10 cellular contexts compared by ENCODE assay signal in the genomic region with DNA sequence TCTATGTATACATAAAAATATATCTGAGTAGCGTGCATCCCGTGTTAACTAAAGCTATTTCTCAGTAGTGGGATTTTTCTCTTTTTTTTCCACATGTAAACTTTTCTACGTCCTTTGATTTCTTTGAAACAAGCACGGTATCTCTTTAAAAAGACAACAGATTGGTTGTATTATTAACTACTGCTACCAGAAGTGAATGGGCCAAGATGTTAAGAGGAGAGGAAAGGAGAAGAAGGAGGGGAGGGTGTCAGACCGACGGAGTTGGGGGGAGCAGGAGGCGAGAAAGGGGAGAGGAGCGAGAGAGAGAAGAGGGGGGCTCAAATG.
A peak's percentile ranks its signal among the peaks of the same experiment; 100 is the strongest.
DNase-seq lines count a peak whose midpoint lies in the region; ATAC-seq and TF ChIP-seq lines count a peak whose summit lies in the region.
"Had no signal": no experiment of that assay in that cellular context is flagged by ENCODE, and none has a peak within 500 bp of the region (broad histone marks: within the 10 kb centered on the region; RNA-seq: fewer than 3 reads in every experiment).

No MANE protein-coding gene starts in this region.

- DNase-seq in AG09309 (ENCODE audit: low read depth) (no peak), Peyer's patch (no peak), esophagus squamous epithelium (lab: John Stamatoyannopoulos, UW) (no peak), SIG-M5 (lab: John Stamatoyannopoulos, UW) (no peak), NCI-H2029 treated with DMSO at 0.1 percent for 48 hours (lab: John Stamatoyannopoulos, UW) (no peak), NAMALWA (ENCODE audit: low spot score) (no peak)
- DNase-seq: NCI-H2081 treated with DMSO at 0.1 percent for 48 hours had no signal

- WGBS in esophagus squamous epithelium, 2 donors, result 19 to 22% methylated on average over 8 of the region's 8 CpGs

- no peak for TF ChIP-seq POLR2A in Peyer's patch (IDR thresholded peaks at IDR 0.05)
- no peak for TF ChIP-seq POLR2A in esophagus squamous epithelium (IDR thresholded peaks at IDR 0.05)

- peak overlapping the region; percentile 78 for H2AFZ ChIP-seq in neuron (ENCODE audit: low read depth, low read length)

- H3K9me3 ChIP-seq in Peyer's patch, result no peaks in the 10 kb centered on the region
- no peaks in the 10 kb centered on the region for H3K9me3 ChIP-seq in esophagus squamous epithelium
- no peaks in the 10 kb centered on the region for H3K9me3 ChIP-seq in neuron (ENCODE audit: low read length)

- ATAC-seq in GM19351 (IDR thresholded peaks at IDR 0.05; ENCODE audit: unreplicated experiment), result no peak
- ATAC-seq: HCT116 had no signal

- H3K27me3 ChIP-seq in Peyer's patch (no peaks in the 10 kb centered on the region), esophagus squamous epithelium (peaks cover 0 to 27% (median 0%) of the 10 kb centered on the region in 4 donors), neuron (ENCODE audit: insufficient read depth, low read length) (peaks cover 15% of the 10 kb centered on the region)

- TF ChIP-seq CTCF in AG09309 (IDR thresholded peaks at IDR 0.05; ENCODE audit: control insufficient read depth, insufficient read depth, low read depth, low read length, missing control alignments) (no peak), Peyer's patch (IDR thresholded peaks at IDR 0.05) (no peak), esophagus squamous epithelium (IDR thresholded peaks at IDR 0.05) (no peak)

- H3K4me3 ChIP-seq in AG09309 (ENCODE audit: control insufficient read depth, low read depth, low read length) (peak overlapping the region; percentile 57), Peyer's patch (peak overlapping the region; percentile 22 to 60 (median 40)), esophagus squamous epithelium (peak overlapping the region; percentile 28 to 64 (median 50)), neuron (ENCODE audit: low read length) (peak overlapping the region; percentile 23)

- H3K4me1 ChIP-seq in Peyer's patch, result peaks cover 0 to 10% (median 0%) of the 10 kb centered on the region in 4 donors
- H3K4me1 ChIP-seq in esophagus squamous epithelium, result peaks cover 13 to 33% (median 16%) of the 10 kb centered on the region in 3 donors
- H3K4me1 ChIP-seq in neuron (ENCODE audit: insufficient read depth, low read length), result no peaks in the 10 kb centered on the region

- H3K36me3 ChIP-seq in Peyer's patch (no peaks in the 10 kb centered on the region), esophagus squamous epithelium (no peaks in the 10 kb centered on the region), neuron (ENCODE audit: insufficient read depth, low read length) (no peaks in the 10 kb centered on the region)

- H3K27ac ChIP-seq in Peyer's patch (peak overlapping the region in 3 of 4 donors; percentile 43 to 76 (median 60)), esophagus squamous epithelium (peak overlapping the region; percentile 69 to 83 (median 80))

- intact Hi-C loops in esophagus squamous epithelium (cut with DNase I), result no loop called here
